Comparison of ENCODE assay signal across 17 cellular contexts in the genomic region with DNA sequence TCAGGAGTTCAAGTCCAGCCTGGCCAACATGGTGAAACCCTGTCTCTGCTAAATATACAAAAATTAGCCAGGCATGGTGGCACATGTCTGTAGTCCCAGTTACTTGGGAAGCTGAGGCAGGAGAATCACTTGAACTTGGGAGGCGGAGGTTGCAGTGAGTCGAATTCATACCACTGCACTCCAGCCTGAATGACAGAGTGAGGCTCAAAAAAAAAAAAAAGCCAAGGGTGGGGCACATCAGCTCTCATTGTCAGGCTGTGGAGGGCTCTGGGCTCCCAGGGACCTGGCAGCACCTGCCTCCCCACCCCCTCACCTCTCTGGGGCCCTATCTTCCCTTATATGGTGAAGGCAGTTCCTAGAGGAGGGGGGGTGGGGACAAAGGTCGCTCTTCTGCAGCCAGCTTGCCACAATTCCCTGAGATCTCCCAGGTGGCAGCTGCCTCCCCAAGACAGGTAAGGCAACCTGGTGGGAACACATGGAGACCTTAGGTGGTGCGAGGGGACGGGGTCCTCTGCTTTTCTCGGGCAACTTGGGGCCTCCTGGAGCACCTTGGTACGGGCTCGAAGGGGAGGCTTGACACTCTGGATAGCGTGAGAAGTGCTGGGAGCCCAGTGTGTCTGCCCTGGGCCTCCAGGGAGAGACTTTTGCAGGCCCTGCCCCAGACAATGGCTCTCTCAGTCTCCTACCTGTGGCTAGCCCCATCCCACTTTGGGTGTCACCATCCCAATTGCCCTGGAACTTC. TPM values are rescaled to one million over a fixed set of nuclear protein-coding genes. Genes with fewer than 3 reads are reported as not detected.
DNase-seq lines count a peak whose midpoint lies in the region; ATAC-seq and FAIRE-seq lines count a peak whose summit lies in the region.
"Had no signal": no experiment of that assay in that cellular context is flagged by ENCODE, and none has a peak within 500 bp of the region (broad histone marks: within the 10 kb centered on the region; RNA-seq: fewer than 3 reads in every experiment).

A gene (plus strand): TSS at position 407 of the 742 bp plus-strand sequence. CDS start 4,656 bp downstream, outside the sequence.

- DNase-seq in NCI-H510A (lab: John Stamatoyannopoulos, UW) (peak; percentile 83), iPS-NIHi11 (ENCODE audit: low spot score) (peak; percentile 69), small intestine (peak; percentile 97), dedifferentiated amniotic fluid mesenchymal stem cell (ENCODE audit: extremely low spot score) (no peak), NOMO-1 treated with DMSO at 0.1 percent for 48 hours (lab: John Stamatoyannopoulos, UW; ENCODE audit: unreplicated experiment) (no peak)
- DNase-seq: activated CD4-positive, alpha-beta T cell treated with anti-CD3 and anti-CD28 coated beads, Interleukin-2, amount 10 ng/mL, durations not matched to agents 24 days and 14 days; activated T-cell treated with anti-CD3 and anti-CD28 coated beads, Interleukin-2, amount 50 U/mL, for 24 hours; central memory CD4-positive, alpha-beta T cell; SJCRH30; thyroid gland had no signal

- 16 to 60% (median 32%) methylated on average over 9 of the region's 9 CpGs for WGBS in small intestine, 3 donors

- no peak for ATAC-seq in GM21447 (IDR thresholded peaks at IDR 0.05; ENCODE audit: unreplicated experiment)
- ATAC-seq: psoas muscle had no signal

- no peaks in the 10 kb centered on the region for H3K27me3 ChIP-seq in HUES48 (ENCODE audit: control insufficient read depth, insufficient read depth, low read length)
- H3K27me3 ChIP-seq in small intestine (ENCODE audit: control insufficient read depth in 2 of 2, insufficient read depth in 2 of 2, low read length in 2 of 2) = no peaks in the 10 kb centered on the region
- H3K27me3 ChIP-seq: SJCRH30, thyroid gland had no signal

- H3K9ac ChIP-seq in HUES48 (ENCODE audit: low read depth, low read length) = no peak within 1 kb of the TSS

- H3K4me3 ChIP-seq in HUES48 (ENCODE audit: low read depth, low read length) (no peak within 1 kb of the TSS), small intestine (ENCODE audit: low read depth in 1 of 2, low read length in 2 of 2) (peak within 1 kb of the TSS; percentile 28 to 78)
- H3K4me3 ChIP-seq: psoas muscle, SJCRH30, thyroid gland had no signal

- H3K4me1 ChIP-seq in HUES48 (ENCODE audit: control insufficient read depth, insufficient read depth, low read length) = peaks cover 16% of the 10 kb centered on the region
- H3K4me1 ChIP-seq in small intestine (ENCODE audit: control insufficient read depth in 2 of 2, insufficient read depth in 1 of 2, low read depth in 1 of 2, low read length in 1 of 2) = peaks cover 0 to 4% of the 10 kb centered on the region in 2 donors
- H3K4me1 ChIP-seq: psoas muscle, SJCRH30, thyroid gland had no signal

- H3K9me3 ChIP-seq in HUES48 (ENCODE audit: control insufficient read depth, insufficient read depth, low read length) (no peaks in the 10 kb centered on the region), small intestine (ENCODE audit: control insufficient read depth, low read depth) (no peaks in the 10 kb centered on the region)
- H3K9me3 ChIP-seq: psoas muscle, SJCRH30, thyroid gland had no signal

- H3K36me3 ChIP-seq in HUES48 (ENCODE audit: control insufficient read depth, insufficient read depth, low read length) (no peaks in the 10 kb centered on the region), small intestine (ENCODE audit: control insufficient read depth in 2 of 2, insufficient read depth in 2 of 2, low read length in 2 of 2) (peaks cover 0 to 5% of the 10 kb centered on the region in 2 donors)
- H3K36me3 ChIP-seq: SJCRH30, thyroid gland had no signal

- FAIRE-seq in small intestine (lab: Jason Lieb, UNC) = no peak
- FAIRE-seq: GM12892, HTR-8/SVneo, keratinocyte had no signal

- H3K27ac ChIP-seq in HUES48 (ENCODE audit: low read depth, low read length) (peak within 1 kb of the TSS; percentile 59), small intestine (ENCODE audit: low read depth in 1 of 2, low read length in 1 of 2) (peak within 1 kb of the TSS; percentile 80 to 81)
- H3K27ac ChIP-seq: C4-2B, psoas muscle, SJCRH30, thyroid gland had no signal

RNA-seq across cellular contexts. Expression of the gene that starts here (rescaled TPM):
- 100 to 1,000 TPM; 247 to 345 (median 280) TPM for polyA plus RNA-seq in small intestine
- polyA plus RNA-seq: keratinocyte had no signal

Comparison
In these comparisons a context has a peak if more than half of its experiments do, and no peak if none do; other contexts are left out.
1. DNase-seq: peak in NCI-H510A (single experiment), iPS-NIHi11 (single experiment) and small intestine (single experiment); none in dedifferentiated amniotic fluid mesenchymal stem cell (single experiment) and NOMO-1 treated with DMSO at 0.1 percent for 48 hours (single experiment).